Comparison of ENCODE assay signal across 2 cellular contexts in the genomic region with DNA sequence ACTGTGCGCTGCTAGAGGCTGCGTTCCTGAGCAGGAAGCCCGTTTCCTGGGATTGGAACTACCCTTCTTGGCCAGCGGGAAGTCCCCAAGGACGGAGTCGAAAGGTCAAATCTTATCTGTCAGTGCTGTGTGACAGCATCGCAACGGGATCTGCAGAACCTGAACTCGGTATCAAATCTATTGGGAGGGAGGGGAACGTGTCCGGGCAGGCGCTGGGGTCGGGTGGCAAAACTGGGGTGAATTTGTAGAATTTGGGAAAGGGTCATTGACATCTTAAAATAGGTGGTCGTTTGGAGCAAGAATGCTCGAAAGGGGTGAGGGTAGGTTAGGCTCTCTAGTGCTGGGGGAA.
TF ChIP-seq lines count a peak whose summit lies in the region.

No MANE protein-coding gene starts in this region.

TF ChIP-seq in SK-N-SH, 30 proteins besides CTCF, POLR2A, EP300 and RAD21 (continued from another document):
- TF ChIP-seq, protein P1, sequence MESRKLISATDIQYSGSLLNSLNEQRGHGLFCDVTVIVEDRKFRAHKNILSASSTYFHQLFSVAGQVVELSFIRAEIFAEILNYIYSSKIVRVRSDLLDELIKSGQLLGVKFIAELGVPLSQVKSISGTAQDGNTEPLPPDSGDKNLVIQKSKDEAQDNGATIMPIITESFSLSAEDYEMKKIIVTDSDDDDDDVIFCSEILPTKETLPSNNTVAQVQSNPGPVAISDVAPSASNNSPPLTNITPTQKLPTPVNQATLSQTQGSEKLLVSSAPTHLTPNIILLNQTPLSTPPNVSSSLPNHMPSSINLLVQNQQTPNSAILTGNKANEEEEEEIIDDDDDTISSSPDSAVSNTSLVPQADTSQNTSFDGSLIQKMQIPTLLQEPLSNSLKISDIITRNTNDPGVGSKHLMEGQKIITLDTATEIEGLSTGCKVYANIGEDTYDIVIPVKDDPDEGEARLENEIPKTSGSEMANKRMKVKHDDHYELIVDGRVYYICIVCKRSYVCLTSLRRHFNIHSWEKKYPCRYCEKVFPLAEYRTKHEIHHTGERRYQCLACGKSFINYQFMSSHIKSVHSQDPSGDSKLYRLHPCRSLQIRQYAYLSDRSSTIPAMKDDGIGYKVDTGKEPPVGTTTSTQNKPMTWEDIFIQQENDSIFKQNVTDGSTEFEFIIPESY (IDR thresholded peaks at IDR 0.05; ENCODE audit: borderline replicate concordance, low read depth): no peak
- no peak for TF ChIP-seq REST (IDR thresholded peaks at IDR 0.05; ENCODE audit: low read depth, low read length)
- no peak for TF ChIP-seq ELF1 (IDR thresholded peaks at IDR 0.05)
- no peak for TF ChIP-seq MEF2A (IDR thresholded peaks at IDR 0.05; ENCODE audit: borderline replicate concordance, low read depth)
- TF ChIP-seq NRF1 (IDR thresholded peaks at IDR 0.05; ENCODE audit: low read depth, low read length): no peak
- TF ChIP-seq FOSL2 (IDR thresholded peaks at IDR 0.05; ENCODE audit: borderline replicate concordance, low read depth): no peak
- 0 out of 2 replicates have a peak, but pooled peaks have one; percentile 7 for TF ChIP-seq SIN3A (IDR thresholded peaks at IDR 0.05; ENCODE audit: borderline replicate concordance, low read depth, low read length)
- no peak for TF ChIP-seq JUND (IDR thresholded peaks at IDR 0.05)
- TF ChIP-seq NFIC (IDR thresholded peaks at IDR 0.05; ENCODE audit: borderline replicate concordance): no peak
- no peak for TF ChIP-seq TAF1 (IDR thresholded peaks at IDR 0.05; ENCODE audit: borderline replicate concordance, low read depth, low read length)
- TF ChIP-seq TEAD4 (IDR thresholded peaks at IDR 0.05; ENCODE audit: borderline replicate concordance, insufficient read depth): no peak
- no peak for TF ChIP-seq MAX (IDR thresholded peaks at IDR 0.05; ENCODE audit: low read depth)
- TF ChIP-seq, protein P2, sequence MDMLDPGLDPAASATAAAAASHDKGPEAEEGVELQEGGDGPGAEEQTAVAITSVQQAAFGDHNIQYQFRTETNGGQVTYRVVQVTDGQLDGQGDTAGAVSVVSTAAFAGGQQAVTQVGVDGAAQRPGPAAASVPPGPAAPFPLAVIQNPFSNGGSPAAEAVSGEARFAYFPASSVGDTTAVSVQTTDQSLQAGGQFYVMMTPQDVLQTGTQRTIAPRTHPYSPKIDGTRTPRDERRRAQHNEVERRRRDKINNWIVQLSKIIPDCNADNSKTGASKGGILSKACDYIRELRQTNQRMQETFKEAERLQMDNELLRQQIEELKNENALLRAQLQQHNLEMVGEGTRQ (IDR thresholded peaks at IDR 0.05; ENCODE audit: borderline replicate concordance, low read depth, low read length): no peak
- peak; percentile 59 for TF ChIP-seq GATA2 (CRISPR knock-in tag; IDR thresholded peaks at IDR 0.05)
- TF ChIP-seq FOXJ3 (CRISPR knock-in tag; IDR thresholded peaks at IDR 0.05): 0 out of 2 replicates have a peak, but pooled peaks have one; percentile 39
- no peak for TF ChIP-seq FOXM1 (IDR thresholded peaks at IDR 0.05; ENCODE audit: low read depth)
- no peak for TF ChIP-seq YY1 (IDR thresholded peaks at IDR 0.05; ENCODE audit: low read depth)
- no peak for TF ChIP-seq USF1 (IDR thresholded peaks at IDR 0.05; ENCODE audit: borderline replicate concordance, low read depth)
- TF ChIP-seq RFX5 (IDR thresholded peaks at IDR 0.05; ENCODE audit: low read length): no peak

TF ChIP-seq in SK-N-SH treated with all-trans-retinoic acid at 6 μM for 48 hours, 23 proteins besides CTCF, POLR2A, EP300 and RAD21 (continued from another document):
- TF ChIP-seq, protein P3, sequence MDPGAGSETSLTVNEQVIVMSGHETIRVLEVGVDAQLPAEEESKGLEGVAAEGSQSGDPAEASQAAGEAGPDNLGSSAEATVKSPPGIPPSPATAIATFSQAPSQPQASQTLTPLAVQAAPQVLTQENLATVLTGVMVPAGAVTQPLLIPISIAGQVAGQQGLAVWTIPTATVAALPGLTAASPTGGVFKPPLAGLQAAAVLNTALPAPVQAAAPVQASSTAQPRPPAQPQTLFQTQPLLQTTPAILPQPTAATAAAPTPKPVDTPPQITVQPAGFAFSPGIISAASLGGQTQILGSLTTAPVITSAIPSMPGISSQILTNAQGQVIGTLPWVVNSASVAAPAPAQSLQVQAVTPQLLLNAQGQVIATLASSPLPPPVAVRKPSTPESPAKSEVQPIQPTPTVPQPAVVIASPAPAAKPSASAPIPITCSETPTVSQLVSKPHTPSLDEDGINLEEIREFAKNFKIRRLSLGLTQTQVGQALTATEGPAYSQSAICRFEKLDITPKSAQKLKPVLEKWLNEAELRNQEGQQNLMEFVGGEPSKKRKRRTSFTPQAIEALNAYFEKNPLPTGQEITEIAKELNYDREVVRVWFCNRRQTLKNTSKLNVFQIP (CRISPR knock-in tag; IDR thresholded peaks at IDR 0.05; ENCODE audit: borderline replicate concordance, low read depth): no peak
- TF ChIP-seq ZNF8 (CRISPR knock-in tag; IDR thresholded peaks at IDR 0.05) (no peak), PPARA (CRISPR knock-in tag; IDR thresholded peaks at IDR 0.05; ENCODE audit: borderline replicate concordance) (no peak), PATZ1 (CRISPR knock-in tag; IDR thresholded peaks at IDR 0.05; ENCODE audit: borderline replicate concordance) (no peak), TSHZ2 (CRISPR knock-in tag; IDR thresholded peaks at IDR 0.05) (no peak), TCF4 (CRISPR knock-in tag; IDR thresholded peaks at IDR 0.05; ENCODE audit: borderline replicate concordance) (no peak), OSR1 (CRISPR knock-in tag; IDR thresholded peaks at IDR 0.05) (no peak), ZC3H10 (CRISPR knock-in tag; IDR thresholded peaks at IDR 0.05) (no peak), RARB (CRISPR knock-in tag; IDR thresholded peaks at IDR 0.05) (no peak)
